ENCODE assay signal across 1 cellular context in the genomic region with DNA sequence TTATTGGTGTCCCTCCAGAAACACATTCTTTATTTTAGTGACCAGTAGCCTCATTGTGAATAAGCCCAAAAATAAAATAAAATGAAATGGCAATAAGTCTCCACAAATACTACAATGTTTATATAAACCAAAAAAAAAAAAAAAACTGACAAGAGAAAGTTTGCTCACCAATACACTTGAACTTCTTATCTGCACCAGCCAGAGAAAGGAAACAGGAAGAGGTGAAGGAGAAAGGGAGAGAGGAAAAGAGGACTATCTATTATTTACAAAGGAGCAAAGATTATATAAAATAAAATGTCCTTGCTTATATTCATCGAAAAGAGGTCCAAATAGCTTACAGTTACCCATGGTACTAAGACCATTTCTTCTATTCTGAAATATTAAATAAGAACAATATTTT.
A peak's percentile ranks its signal among the peaks of the same experiment; 100 is the strongest.
TF ChIP-seq lines count a peak whose summit lies in the region.

No MANE protein-coding gene starts in this region.

TF ChIP-seq in K562, 482 proteins besides CTCF, POLR2A, EP300 and RAD21 (continued from another document):
- TF ChIP-seq, protein P1, sequence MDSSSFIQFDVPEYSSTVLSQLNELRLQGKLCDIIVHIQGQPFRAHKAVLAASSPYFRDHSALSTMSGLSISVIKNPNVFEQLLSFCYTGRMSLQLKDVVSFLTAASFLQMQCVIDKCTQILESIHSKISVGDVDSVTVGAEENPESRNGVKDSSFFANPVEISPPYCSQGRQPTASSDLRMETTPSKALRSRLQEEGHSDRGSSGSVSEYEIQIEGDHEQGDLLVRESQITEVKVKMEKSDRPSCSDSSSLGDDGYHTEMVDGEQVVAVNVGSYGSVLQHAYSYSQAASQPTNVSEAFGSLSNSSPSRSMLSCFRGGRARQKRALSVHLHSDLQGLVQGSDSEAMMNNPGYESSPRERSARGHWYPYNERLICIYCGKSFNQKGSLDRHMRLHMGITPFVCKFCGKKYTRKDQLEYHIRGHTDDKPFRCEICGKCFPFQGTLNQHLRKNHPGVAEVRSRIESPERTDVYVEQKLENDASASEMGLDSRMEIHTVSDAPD (CRISPR knock-in tag; IDR thresholded peaks at IDR 0.05), result no peak
- TF ChIP-seq DPF2 (IDR thresholded peaks at IDR 0.05), result peak; percentile 63; the same call in 1 of the 2 replicates
- no peak for TF ChIP-seq ZC3H11A (IDR thresholded peaks at IDR 0.05; ENCODE audit: low read depth, low read length)
- TF ChIP-seq MEF2A (IDR thresholded peaks at IDR 0.05; ENCODE audit: control insufficient read depth, low read depth, low read length), result no peak
- TF ChIP-seq ARID1B (IDR thresholded peaks at IDR 0.05), result peak; percentile 54
- TF ChIP-seq ZNF384 (IDR thresholded peaks at IDR 0.05; ENCODE audit: low read depth, low read length), result peak; percentile 36; the same call in 1 of the 2 replicates
